In the genomic region with DNA sequence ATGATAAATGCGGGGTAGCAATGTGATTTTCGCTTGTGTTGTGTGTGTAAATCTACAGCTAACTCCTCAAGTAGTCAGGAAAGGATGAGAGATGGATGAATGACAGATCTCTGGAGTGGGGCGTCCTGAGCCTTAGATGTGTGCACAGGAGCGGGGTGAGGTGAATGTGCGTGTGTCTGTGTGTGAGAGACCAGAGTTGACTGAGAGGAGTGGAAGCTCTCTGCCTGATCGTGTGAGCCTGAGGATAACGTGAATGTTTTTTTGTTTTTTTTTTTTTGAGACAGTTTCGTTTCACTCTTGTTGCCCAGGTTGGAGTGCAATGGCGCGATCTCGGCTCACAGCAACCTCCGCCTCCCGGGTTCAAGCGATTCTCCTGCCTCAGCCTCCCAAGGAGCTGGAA, we compare ENCODE assay signal across 9 cellular contexts. TPM values are rescaled to one million over a fixed set of nuclear protein-coding genes. Genes with fewer than 3 reads are reported as not detected.
DNase-seq lines count a peak whose midpoint lies in the region; ATAC-seq and TF ChIP-seq lines count a peak whose summit lies in the region.
"Had no signal": no experiment of that assay in that cellular context is flagged by ENCODE, and none has a peak within 500 bp of the region (broad histone marks: within the 10 kb centered on the region; RNA-seq: fewer than 3 reads in every experiment).

No MANE protein-coding gene starts in this region.

- intact Hi-C loops in heart right ventricle (cut with DNase I): loop anchor here in 4 of 10 donors (2.0 to 10.0 kb wide), 4 partner anchors 21 to 1656 kb away; a partner anchor contains a TSS
- intact Hi-C loops in left ventricle myocardium superior (cut with micrococcal nuclease): no loop called here
- intact Hi-C loops in breast epithelium (cut with DNase I; ENCODE audit: low total_unique reads): no loop called here
- intact Hi-C loops in upper lobe of right lung (cut with DNase I): no loop called here

- H3K18ac ChIP-seq in mesendoderm (ENCODE audit: low read length): no peak overlapping the region

- H2BK120ac ChIP-seq in mesendoderm (ENCODE audit: low read depth, low read length): no peak overlapping the region

- H2BK5ac ChIP-seq in mesendoderm (ENCODE audit: low read length): no peak overlapping the region

- H3K4me1 ChIP-seq in heart right ventricle: peaks cover 0 to 23% (median 16%) of the 10 kb centered on the region in 9 donors
- H3K4me1 ChIP-seq in breast epithelium: no peaks in the 10 kb centered on the region
- no peaks in the 10 kb centered on the region for H3K4me1 ChIP-seq in mesendoderm (ENCODE audit: control insufficient read depth, low read depth, low read length)
- H3K4me1 ChIP-seq in upper lobe of right lung: peaks cover 16% of the 10 kb centered on the region

- H3K4me3 ChIP-seq in heart right ventricle (peak overlapping the region in 9 of 10 donors; percentile 65 to 89 (median 82)), breast epithelium (peak overlapping the region; percentile 68 to 94 (median 74)), mesendoderm (ENCODE audit: low read length) (no peak overlapping the region), upper lobe of right lung (peak overlapping the region; percentile 82)

- no peak for TF ChIP-seq POLR2A in breast epithelium (IDR thresholded peaks at IDR 0.05)

- H3K23ac ChIP-seq in mesendoderm (ENCODE audit: low read length): no peak overlapping the region

- H3K4me2 ChIP-seq in mesendoderm (ENCODE audit: low read length): peak overlapping the region; percentile 26

- WGBS in heart right ventricle, 2 donors: 48 to 61% methylated on average over 14 of the region's 14 CpGs
- no CpG with 5 or more reads among the region's 14 CpGs for WGBS in mesendoderm (ENCODE audit: extremely low coverage, insufficient coverage, low lambda C conversion rate)

- no peaks in the 10 kb centered on the region for H3K27me3 ChIP-seq in heart right ventricle
- no peaks in the 10 kb centered on the region for H3K27me3 ChIP-seq in breast epithelium
- no peaks in the 10 kb centered on the region for H3K27me3 ChIP-seq in mesendoderm (ENCODE audit: insufficient read depth, low read length, poor library complexity)
- H3K27me3 ChIP-seq in upper lobe of right lung: no peaks in the 10 kb centered on the region

- no peak overlapping the region for H4K8ac ChIP-seq in mesendoderm (ENCODE audit: low read depth, low read length)

- no peak overlapping the region for H2AK5ac ChIP-seq in mesendoderm (ENCODE audit: low read length)

- H3K79me1 ChIP-seq in mesendoderm (ENCODE audit: low read length): peaks cover 14% of the 10 kb centered on the region

- H3K9ac ChIP-seq in mesendoderm (ENCODE audit: low read length): peak overlapping the region; percentile 84

- no peak overlapping the region for H2BK15ac ChIP-seq in mesendoderm (replicated peaks; ENCODE audit: low read depth)

- H3K27ac ChIP-seq in heart right ventricle (peak overlapping the region in 1 of 10 donors; percentile 88), breast epithelium (no peak overlapping the region), mesendoderm (ENCODE audit: low read depth, low read length) (no peak overlapping the region), upper lobe of right lung (no peak overlapping the region)

- DNase-seq in heart right ventricle (no peak), left ventricle myocardium superior (no peak), breast epithelium (ENCODE audit: low spot score in 2 of 2) (no peak), mesendoderm (no peak), upper lobe of right lung (no peak), HuH-7 (ENCODE audit: low spot score) (no peak), AG08396 (ENCODE audit: low spot score) (no peak)
- no peak for DNase-seq in stimulated activated CD4-positive, alpha-beta T cell treated with anti-CD3 and anti-CD28 coated beads, Interleukin-4, amount 100 ng/mL, for 1 hour
- DNase-seq: activated CD4-positive, alpha-beta T cell treated with anti-CD3 and anti-CD28 coated beads, Interleukin-2, amount 50 U/mL, for 48 hours had no signal

- H4K5ac ChIP-seq in mesendoderm (ENCODE audit: low read length): no peak overlapping the region

- peak overlapping the region; percentile 94 for H3K56ac ChIP-seq in mesendoderm (ENCODE audit: low read length)

- TF ChIP-seq CTCF in heart right ventricle (IDR thresholded peaks at IDR 0.05) (no peak), breast epithelium (IDR thresholded peaks at IDR 0.05) (no peak), upper lobe of right lung (IDR thresholded peaks at IDR 0.05) (no peak)

- ATAC-seq in heart right ventricle: no peak
- no peak for ATAC-seq in left ventricle myocardium superior
- ATAC-seq in upper lobe of right lung: no peak

- H3K36me3 ChIP-seq in heart right ventricle (peaks cover 0 to 49% (median 38%) of the 10 kb centered on the region in 9 donors), breast epithelium (peaks cover 6% of the 10 kb centered on the region), mesendoderm (ENCODE audit: control insufficient read depth, insufficient read depth, low read length) (no peaks in the 10 kb centered on the region), upper lobe of right lung (peaks cover 14% of the 10 kb centered on the region)

- H3K79me2 ChIP-seq in mesendoderm (ENCODE audit: control insufficient read depth, insufficient read depth, low read length): peaks cover 14% of the 10 kb centered on the region

- peaks cover 0 to 80% (median 12%) of the 10 kb centered on the region in 11 donors for H3K9me3 ChIP-seq in heart right ventricle
- H3K9me3 ChIP-seq in breast epithelium: peaks cover 32 to 55% of the 10 kb centered on the region in 2 donors
- peaks cover 13% of the 10 kb centered on the region for H3K9me3 ChIP-seq in upper lobe of right lung

- H3K4ac ChIP-seq in mesendoderm (ENCODE audit: low read depth, low read length): no peak overlapping the region

RNA-seq across cellular contexts. Expression of a gene that starts 0.8 kb away (rescaled TPM):
- total RNA-seq in heart right ventricle: 1 to 10 TPM; 4.4 to 8.5 (median 7.0) TPM
- 1 to 10 TPM; 2.3 to 5.3 TPM for polyA plus RNA-seq in heart right ventricle
- total RNA-seq in left ventricle myocardium superior: 10.8 TPM
- total RNA-seq in breast epithelium: 10 to 100 TPM in 1 of 3 donors, 1 to 10 TPM in 2; 8.2 to 13.6 (median 9.0) TPM
- polyA plus RNA-seq in mesendoderm (2013, experiment 1 of 2): 2.9 TPM
- polyA plus RNA-seq in mesendoderm (2013, experiment 2 of 2): 2.8 TPM
- 7.1 TPM for total RNA-seq in upper lobe of right lung

RNA-seq across cellular contexts. Expression of a gene that starts 21.6 kb away (rescaled TPM):
- total RNA-seq in heart right ventricle: 1 to 10 TPM; 1.9 to 4.7 (median 3.7) TPM
- 1 to 10 TPM; 2.1 to 2.3 TPM for polyA plus RNA-seq in heart right ventricle
- 3.7 TPM for total RNA-seq in left ventricle myocardium superior
- total RNA-seq in breast epithelium: 10 to 100 TPM in 2 of 3 donors, 1 to 10 TPM in 1; 3.8 to 20.6 (median 15.1) TPM
- polyA plus RNA-seq in mesendoderm (2013, experiment 1 of 2): 12.3 TPM
- polyA plus RNA-seq in mesendoderm (2013, experiment 2 of 2): 12.2 TPM
- 7.7 TPM for total RNA-seq in upper lobe of right lung
